ENCODE assay signal across 22 cellular contexts in the genomic region with DNA sequence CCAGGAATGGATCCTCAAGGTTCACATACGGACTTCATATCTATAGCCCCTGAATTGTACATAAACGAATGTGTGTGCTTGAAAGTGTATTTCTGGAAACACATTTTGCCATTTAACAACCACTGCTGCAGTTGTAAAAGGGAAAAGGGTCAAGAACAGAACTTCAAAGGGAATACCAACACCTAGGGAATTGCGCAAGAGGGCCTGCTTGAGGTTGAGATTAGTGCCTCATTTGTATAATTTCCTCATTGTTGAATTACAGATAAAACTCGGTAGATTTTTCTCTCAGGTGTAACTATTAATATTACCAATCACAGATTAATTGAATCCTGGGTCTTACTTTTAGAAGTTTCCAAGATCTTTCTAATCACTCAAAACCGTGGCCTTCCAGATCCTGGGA. TPM values are rescaled to one million over a fixed set of nuclear protein-coding genes. Genes with fewer than 3 reads are reported as not detected.
"Had no signal": no experiment of that assay in that cellular context is flagged by ENCODE, and none has a peak within 500 bp of the region (broad histone marks: within the 10 kb centered on the region; RNA-seq: fewer than 3 reads in every experiment).

No MANE protein-coding gene starts in this region.

- H3K9me3 ChIP-seq: esophagus muscularis mucosa, stomach had no signal

- H3K36me3 ChIP-seq: cardiac muscle cell, esophagus muscularis mucosa, stomach had no signal

- H3K27me3 ChIP-seq: cardiac muscle cell, esophagus muscularis mucosa, stomach had no signal

- H3K27ac ChIP-seq: cardiac muscle cell, esophagus muscularis mucosa had no signal

- H3K4me3 ChIP-seq: cardiac muscle cell, esophagus muscularis mucosa, skin epidermis, stomach had no signal

- DNase-seq: activated CD4-positive, alpha-beta memory T cell treated with anti-CD3 and anti-CD28 coated beads, Interleukin-2, amount 10 ng/mL, durations not matched to agents 7 days and 5 days; activated CD4-positive, alpha-beta T cell treated with anti-CD3 and anti-CD28 coated beads for 48 hours; activated CD4-positive, CD25-positive, alpha-beta regulatory T cell; activated CD8-positive, alpha-beta memory T cell treated with anti-CD3 and anti-CD28 coated beads, Interleukin-2, amount 10 ng/mL, durations not matched to agents 7 days and 5 days; activated naive CD4-positive, alpha-beta T cell treated with Interleukin-2 at 50 U/mL for 16 hours; activated naive CD8-positive, alpha-beta T cell treated with anti-CD3 and anti-CD28 coated beads, Interleukin-2, amount 10 ng/mL, durations not matched to agents 7 days and 5 days; amygdala; dermis blood vessel endothelial cell; effector memory CD4-positive, alpha-beta T cell; left cardiac atrium; nephron progenitor cell; occipital lobe; stimulated activated CD4-positive, alpha-beta T cell treated with anti-CD3 and anti-CD28 coated beads, Interleukin-4, amount 100 ng/mL, for 24 hours; stomach had no signal

- ATAC-seq: activated CD8-positive, alpha-beta memory T cell treated with anti-CD3 and anti-CD28 coated beads, Interleukin-2, amount 10 ng/mL, durations not matched to agents 7 days and 5 days; activated T-helper 17 cell treated with anti-CD3 and anti-CD28 coated beads, Interleukin-2, amount 50 U/mL, for 72 hours; stimulated activated effector memory CD8-positive, alpha-beta T cell treated with anti-CD3 and anti-CD28 coated beads, Interleukin-12 subunit alpha, Interleukin-12 subunit beta, amount 100 ng/mL, for 72 hours had no signal

- H3K4me1 ChIP-seq: esophagus muscularis mucosa had no signal

RNA-seq across cellular contexts. Expression of a gene that starts 6.1 kb away (rescaled TPM):
- total RNA-seq: dermis blood vessel endothelial cell, endothelial cell of umbilical vein, lung microvascular endothelial cell, myocyte had no signal
